1 cellular context compared by ENCODE assay signal in the genomic region with DNA sequence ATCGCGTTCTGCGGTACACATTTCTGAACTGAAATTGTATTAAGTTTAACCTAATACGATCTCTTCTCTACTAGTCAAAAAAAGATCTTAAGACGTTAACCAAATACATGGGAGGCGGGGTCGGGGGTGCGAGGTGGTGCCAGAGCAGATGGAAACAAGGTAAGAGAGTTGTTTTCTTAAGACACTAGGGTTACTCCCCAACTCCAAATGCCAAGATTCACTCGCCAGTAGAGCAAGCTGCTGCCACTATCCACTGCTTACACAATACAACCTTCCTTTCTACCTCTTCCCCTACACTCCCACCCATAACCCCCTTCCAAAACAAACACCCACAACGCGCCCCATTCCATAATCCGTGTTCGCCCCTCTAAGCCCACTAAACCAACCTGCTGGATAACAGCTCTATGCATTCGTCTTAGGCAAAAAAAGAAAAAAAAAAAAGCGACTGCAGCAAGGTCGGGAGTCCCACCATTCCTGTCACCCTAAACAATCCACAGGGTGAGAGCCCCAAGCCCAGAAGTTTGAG.
TF ChIP-seq lines count a peak whose summit lies in the region.

No MANE protein-coding gene starts in this region.

TF ChIP-seq in H1, 55 proteins besides CTCF, POLR2A, EP300 and RAD21:
- TF ChIP-seq SP1 (IDR thresholded peaks at IDR 0.05; ENCODE audit: low read depth, low read length) = no peak
- TF ChIP-seq, protein P1, sequence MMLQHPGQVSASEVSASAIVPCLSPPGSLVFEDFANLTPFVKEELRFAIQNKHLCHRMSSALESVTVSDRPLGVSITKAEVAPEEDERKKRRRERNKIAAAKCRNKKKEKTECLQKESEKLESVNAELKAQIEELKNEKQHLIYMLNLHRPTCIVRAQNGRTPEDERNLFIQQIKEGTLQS (IDR thresholded peaks at IDR 0.05; ENCODE audit: insufficient read depth, low read depth, low read length) = no peak
- no peak for TF ChIP-seq TEAD4 (IDR thresholded peaks at IDR 0.05; ENCODE audit: low read depth, low read length)
- TF ChIP-seq TCF12 (IDR thresholded peaks at IDR 0.05; ENCODE audit: low read depth, low read length) = no peak
- TF ChIP-seq, protein P2, sequence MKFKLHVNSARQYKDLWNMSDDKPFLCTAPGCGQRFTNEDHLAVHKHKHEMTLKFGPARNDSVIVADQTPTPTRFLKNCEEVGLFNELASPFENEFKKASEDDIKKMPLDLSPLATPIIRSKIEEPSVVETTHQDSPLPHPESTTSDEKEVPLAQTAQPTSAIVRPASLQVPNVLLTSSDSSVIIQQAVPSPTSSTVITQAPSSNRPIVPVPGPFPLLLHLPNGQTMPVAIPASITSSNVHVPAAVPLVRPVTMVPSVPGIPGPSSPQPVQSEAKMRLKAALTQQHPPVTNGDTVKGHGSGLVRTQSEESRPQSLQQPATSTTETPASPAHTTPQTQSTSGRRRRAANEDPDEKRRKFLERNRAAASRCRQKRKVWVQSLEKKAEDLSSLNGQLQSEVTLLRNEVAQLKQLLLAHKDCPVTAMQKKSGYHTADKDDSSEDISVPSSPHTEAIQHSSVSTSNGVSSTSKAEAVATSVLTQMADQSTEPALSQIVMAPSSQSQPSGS (IDR thresholded peaks at IDR 0.05; ENCODE audit: low read length) = no peak
- no peak for TF ChIP-seq POU5F1 (IDR thresholded peaks at IDR 0.05; ENCODE audit: low read depth, low read length)
- no peak for TF ChIP-seq GABPA (IDR thresholded peaks at IDR 0.05; ENCODE audit: borderline replicate concordance, insufficient read depth, low read length)
- no peak for TF ChIP-seq KDM1A (IDR thresholded peaks at IDR 0.05; ENCODE audit: borderline replicate concordance, low read length)
